In genomic region chr11:120303004-120303637, GRCh38 we compare ENCODE assay signal across 1 cellular context.
TF ChIP-seq lines count a peak whose summit lies in the region.

No MANE protein-coding gene starts in this region.

TF ChIP-seq in HepG2, 621 proteins besides CTCF, POLR2A, EP300 and RAD21 (continued from another document):
- peak; percentile 32; the same call in 1 of the 2 replicates for TF ChIP-seq THRA (CRISPR knock-in tag; IDR thresholded peaks at IDR 0.05; ENCODE audit: borderline replicate concordance)
- TF ChIP-seq PHF20 (CRISPR knock-in tag; IDR thresholded peaks at IDR 0.05) = no peak
- TF ChIP-seq STAG1 (CRISPR knock-in tag; IDR thresholded peaks at IDR 0.05) = peak; percentile 80
- TF ChIP-seq TEAD3 (CRISPR knock-in tag; optimal IDR thresholded peaks at IDR 0.05; ENCODE audit: borderline replicate concordance) = peak; percentile 65
- TF ChIP-seq ZFP36 (IDR thresholded peaks at IDR 0.05; ENCODE audit: borderline replicate concordance, low read depth, low read length, partially characterized antibody) = peak; percentile 24
TF ChIP-seq in HepG2: peak in this region for 6.
